8 cellular contexts compared by ENCODE assay signal in the genomic region with DNA sequence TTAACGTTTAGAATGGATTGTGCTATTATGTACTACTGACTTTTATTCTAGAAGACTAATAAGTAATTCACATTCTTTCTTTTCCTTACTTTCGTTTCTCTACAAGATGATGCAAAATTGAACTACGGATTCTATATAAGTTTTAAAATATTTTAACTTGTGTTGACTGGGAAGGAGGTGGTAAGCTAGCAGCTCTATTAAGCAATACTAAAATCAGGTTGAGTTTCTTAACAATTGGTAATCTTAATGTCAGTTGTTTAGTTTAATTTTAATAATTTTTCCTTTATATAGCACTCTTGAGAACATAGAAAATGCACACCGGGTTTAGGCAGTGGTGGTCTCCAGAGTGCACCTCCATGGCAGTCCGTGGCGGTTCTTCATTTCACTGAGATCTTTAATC. TPM values are rescaled to one million over a fixed set of nuclear protein-coding genes. Genes with fewer than 3 reads are reported as not detected.
DNase-seq lines count a peak whose midpoint lies in the region; TF ChIP-seq lines count a peak whose summit lies in the region.

No MANE protein-coding gene starts in this region.

- DNase-seq in MM.1S (no peak), choroid plexus epithelial cell (ENCODE audit: low read depth) (no peak), neuronal stem cell (ENCODE audit: low spot score) (no peak), AG08395 (ENCODE audit: low spot score) (no peak), KG1 (lab: John Stamatoyannopoulos, UW) (no peak), kidney tubule cell (ENCODE audit: low spot score) (no peak)

- H2AK5ac ChIP-seq in neuronal stem cell (ENCODE audit: low read depth, low read length): no peak overlapping the region

- peak overlapping the region; percentile 92 to 96 (median 96) for H3K4me3 Mint-ChIP-seq in nephron

- peaks cover 13 to 48% (median 26%) of the 10 kb centered on the region in 10 experiments for H3K4me1 ChIP-seq in BLaER1 treated with 17β-estradiol and CSF1 and Interleukin-3, amounts not matched to agents 10 nM and 100 nM
- H3K4me1 ChIP-seq in MM.1S (ENCODE audit: low read length) (peaks cover 8% of the 10 kb centered on the region), neuronal stem cell (ENCODE audit: control insufficient read depth in 2 of 2, insufficient read depth in 1 of 2, low read depth in 1 of 2, low read length in 2 of 2) (peaks cover 0 to 7% of the 10 kb centered on the region in 2 donors)

- no peak overlapping the region for H2BK12ac ChIP-seq in neuronal stem cell (ENCODE audit: low read length)

- H3K9me3 Mint-ChIP-seq in nephron: no peaks in the 10 kb centered on the region

- H3K79me1 ChIP-seq in neuronal stem cell (ENCODE audit: low read depth, low read length): no peaks in the 10 kb centered on the region

- H4K8ac ChIP-seq in neuronal stem cell (ENCODE audit: low read depth, low read length): no peak overlapping the region

- 0 out of 22 replicates have a peak, but pooled peaks cover 0 to 2% (median 0%) of the 10 kb centered on the region in 11 experiments for H3K36me3 ChIP-seq in BLaER1 treated with 17β-estradiol and CSF1 and Interleukin-3, amounts not matched to agents 10 nM and 100 nM
- H3K36me3 ChIP-seq in MM.1S (replicated peaks; ENCODE audit: insufficient read depth, low read length): no peaks in the 10 kb centered on the region
- no peaks in the 10 kb centered on the region for H3K36me3 ChIP-seq in neuronal stem cell (replicated peaks in 1 of 2; ENCODE audit: control insufficient read depth in 2 of 2, insufficient read depth in 2 of 2, low read length in 2 of 2)

- H3K27me3 ChIP-seq in BLaER1 treated with 17β-estradiol and CSF1 and Interleukin-3, amounts not matched to agents 10 nM and 100 nM: no peaks in the 10 kb centered on the region
- no peaks in the 10 kb centered on the region for H3K27me3 ChIP-seq in MM.1S (replicated peaks; ENCODE audit: insufficient read depth, low read length)
- peaks cover 0 to 4% (median 0%) of the 10 kb centered on the region in 3 experiments for H3K27me3 ChIP-seq in neuronal stem cell (ENCODE audit: control insufficient read depth in 3 of 3, insufficient read depth in 3 of 3, low read depth in 1 of 3, low read length in 3 of 3)

- no peak overlapping the region for H3K23ac ChIP-seq in neuronal stem cell (ENCODE audit: low read depth, low read length, poor library complexity)

- H3K4ac ChIP-seq in neuronal stem cell (ENCODE audit: low read length): no peak overlapping the region

- no peaks in the 10 kb centered on the region for H3K27me3 Mint-ChIP-seq in nephron (ENCODE audit: low read depth)

- H3K27ac Mint-ChIP-seq in nephron: peak overlapping the region; percentile 83 to 96 (median 95)

- H3K9ac ChIP-seq in BLaER1 treated with 17β-estradiol and CSF1 and Interleukin-3, amounts not matched to agents 10 nM and 100 nM: peak overlapping the region in 6 of 11 experiments; percentile 93 to 98 (median 96); a peak in 9 of 22 replicates
- H3K9ac ChIP-seq in MM.1S (ENCODE audit: low read length) (peak overlapping the region; percentile 71; the same call in 1 of the 2 replicates), neuronal stem cell (ENCODE audit: low read depth, low read length, poor library complexity) (no peak overlapping the region)

- no CpG with 5 or more reads among the region's 6 CpGs for WGBS in neuronal stem cell (ENCODE audit: extremely low coverage in 2 of 2, insufficient read length in 2 of 2, insufficient replicate concordance in 1 of 2), 2 donors

- H3K14ac ChIP-seq in neuronal stem cell (ENCODE audit: low read length): no peak overlapping the region

- H3K4me1 Mint-ChIP-seq in nephron: peaks cover 46% of the 10 kb centered on the region

- H2BK15ac ChIP-seq in neuronal stem cell (ENCODE audit: low read length): no peak overlapping the region

- peaks cover 9 to 57% (median 45%) of the 10 kb centered on the region in 11 experiments; a peak in 17 of 22 replicates for H4K20me1 ChIP-seq in BLaER1 treated with 17β-estradiol and CSF1 and Interleukin-3, amounts not matched to agents 10 nM and 100 nM
- H4K20me1 ChIP-seq in MM.1S (ENCODE audit: insufficient read depth, low read length): no peaks in the 10 kb centered on the region

- peaks cover 60% of the 10 kb centered on the region for H3K79me2 ChIP-seq in MM.1S (ENCODE audit: low read length)

- H3K18ac ChIP-seq in neuronal stem cell (ENCODE audit: low read length): no peak overlapping the region

- no peak overlapping the region for H4K91ac ChIP-seq in neuronal stem cell (ENCODE audit: low read depth, low read length, poor library complexity)

- no peak overlapping the region for H2BK5ac ChIP-seq in neuronal stem cell (ENCODE audit: low read length)

- peak overlapping the region; percentile 90 to 97 (median 94); a peak in 19 of 20 replicates for H3K4me3 ChIP-seq in BLaER1 treated with 17β-estradiol and CSF1 and Interleukin-3, amounts not matched to agents 10 nM and 100 nM
- H3K4me3 ChIP-seq in MM.1S (ENCODE audit: low read length) (peak overlapping the region; percentile 90), choroid plexus epithelial cell (ENCODE audit: low read depth, low read length) (peak overlapping the region; percentile 89), neuronal stem cell (ENCODE audit: low read length in 2 of 2) (peak overlapping the region in 1 of 2 donors; percentile 95)

- no peaks in the 10 kb centered on the region for H3F3A ChIP-seq in MM.1S (ENCODE audit: insufficient read depth, low read length)

- TF ChIP-seq CTCF in MM.1S (IDR thresholded peaks at IDR 0.05; ENCODE audit: low read length) (no peak), choroid plexus epithelial cell (conservative IDR thresholded peaks at IDR 0.05; ENCODE audit: low read depth, low read length) (no peak), nephron (IDR thresholded peaks at IDR 0.05; ENCODE audit: unreplicated experiment in 3 of 3) (no peak)

- H2AFZ ChIP-seq in MM.1S (ENCODE audit: low read length): no peak overlapping the region
- H2AFZ ChIP-seq in neuronal stem cell (ENCODE audit: low read length): no peak overlapping the region

- peak overlapping the region; percentile 82 to 97 (median 94) for H3K4me2 ChIP-seq in BLaER1 treated with 17β-estradiol and CSF1 and Interleukin-3, amounts not matched to agents 10 nM and 100 nM
- H3K4me2 ChIP-seq in MM.1S (ENCODE audit: low read depth, low read length) (peak overlapping the region; percentile 70), neuronal stem cell (ENCODE audit: insufficient read depth, low read length, poor library complexity, severe bottlenecking) (no peak overlapping the region)

- H3K36me3 Mint-ChIP-seq in nephron (ENCODE audit: low read depth): no peaks in the 10 kb centered on the region

- H2BK120ac ChIP-seq in neuronal stem cell (ENCODE audit: low read depth, low read length): no peak overlapping the region

- H3K9me2 ChIP-seq in MM.1S (replicated peaks; ENCODE audit: insufficient read depth, low read length): no peaks in the 10 kb centered on the region

- H3K27ac ChIP-seq in BLaER1 treated with 17β-estradiol and CSF1 and Interleukin-3, amounts not matched to agents 10 nM and 100 nM: no peak overlapping the region; a peak in 1 of 22 replicates
- H3K27ac ChIP-seq in MM.1S (ENCODE audit: low read length) (no peak overlapping the region), neuronal stem cell (replicated peaks; ENCODE audit: low read length) (no peak overlapping the region)

- no peaks in the 10 kb centered on the region for H3K9me3 ChIP-seq in BLaER1 treated with 17β-estradiol and CSF1 and Interleukin-3, amounts not matched to agents 10 nM and 100 nM (replicated peaks in 1 of 11)
- H3K9me3 ChIP-seq in MM.1S (replicated peaks; ENCODE audit: insufficient read depth, low read length) (no peaks in the 10 kb centered on the region), neuronal stem cell (replicated peaks in 1 of 2; ENCODE audit: control insufficient read depth in 2 of 2, insufficient read depth in 1 of 2, low read depth in 1 of 2, low read length in 2 of 2) (peaks cover 0 to 3% of the 10 kb centered on the region in 2 donors)

RNA-seq across cellular contexts. Expression of a gene that starts 1.3 kb away (rescaled TPM):
- polyA plus RNA-seq in neuronal stem cell (2013, experiment 1 of 2): 10.5 TPM
- 10.7 TPM for polyA plus RNA-seq in neuronal stem cell (2013, experiment 2 of 2)
